ENCODE assay signal across 8 cellular contexts in genomic region chr6:41786451-41787218, GRCh38. TPM values are rescaled to one million over a fixed set of nuclear protein-coding genes. Genes with fewer than 3 reads are reported as not detected.
DNase-seq lines count a peak whose midpoint lies in the region; ATAC-seq, FAIRE-seq and TF ChIP-seq lines count a peak whose summit lies in the region.

No MANE protein-coding gene starts in this region.

- H3K36me3 ChIP-seq in MG63, result peaks cover 27% of the 10 kb centered on the region
- H3K36me3 ChIP-seq in pancreas, result peaks cover 0 to 9% (median 3%) of the 10 kb centered on the region in 3 donors
- H3K36me3 ChIP-seq in thyroid gland, result peaks cover 6 to 12% of the 10 kb centered on the region in 2 donors

- intact Hi-C loops in Right ventricle myocardium inferior (cut with DNase I) (loop anchor here (1.0 to 10.0 kb wide), 6 partner anchors 52 to 1098 kb away; partner anchors contain the start of genes BYSL, MED20, MRPS10 and TFEB), pancreas (cut with DNase I) (loop anchor here in 2 of 3 donors (10.0 kb wide), 2 partner anchors 148 to 258 kb away; no protein-coding TSS in a partner anchor), thyroid gland (cut with DNase I) (loop anchor here (5.0 to 10.0 kb wide), 3 partner anchors 136 to 428 kb away; partner anchors contain the start of genes BYSL, MED20 and MRPS10)

- DNase-seq in GDM1 (lab: John Stamatoyannopoulos, UW), result peak; percentile 67
- DNase-seq in H54 (ENCODE audit: insufficient read length, low spot score), result peak; percentile 80
- peak; percentile 77 for DNase-seq in MG63
- DNase-seq in SKM-1 treated with dmso at 0.1 percent for 144 hours (lab: John Stamatoyannopoulos, UW; ENCODE audit: unreplicated experiment), result peak; percentile 68
- peak; percentile 92 for DNase-seq in activated naive CD8-positive, alpha-beta T cell treated with anti-CD3 and anti-CD28 coated beads for 36 hours
- peak; percentile 94 for DNase-seq in Right ventricle myocardium inferior (ENCODE audit: missing footprints)
- peak; percentile 82 to 98 (median 90) for DNase-seq in pancreas
- DNase-seq in thyroid gland, result peak; percentile 87 to 90

- peak overlapping the region; percentile 97 for H3K4me3 Mint-ChIP-seq in activated naive CD8-positive, alpha-beta T cell treated with anti-CD3 and anti-CD28 coated beads for 36 hours

- H3K27ac Mint-ChIP-seq in activated naive CD8-positive, alpha-beta T cell treated with anti-CD3 and anti-CD28 coated beads for 36 hours, result peak overlapping the region; percentile 99

- H3K36me3 Mint-ChIP-seq in activated naive CD8-positive, alpha-beta T cell treated with anti-CD3 and anti-CD28 coated beads for 36 hours, result peaks cover 20% of the 10 kb centered on the region

- TF ChIP-seq POLR2A in H54 (IDR thresholded peaks at IDR 0.05; ENCODE audit: low read depth, low read length) (peak; percentile 42), thyroid gland (IDR thresholded peaks at IDR 0.05) (peak in 1 of 2 donors; percentile 71)

- no peaks in the 10 kb centered on the region for H3K9me3 Mint-ChIP-seq in activated naive CD8-positive, alpha-beta T cell treated with anti-CD3 and anti-CD28 coated beads for 36 hours

- FAIRE-seq in H54 (lab: Jason Lieb, UNC) (no peak), pancreas (lab: Jason Lieb, UNC) (no peak)

- TF ChIP-seq CTCF in pancreas (IDR thresholded peaks at IDR 0.05) (peak; percentile 80 to 88 (median 84)), thyroid gland (IDR thresholded peaks at IDR 0.05) (peak in 5 of 6 experiments; percentile 83 to 96 (median 91))

- H3K27me3 Mint-ChIP-seq in activated naive CD8-positive, alpha-beta T cell treated with anti-CD3 and anti-CD28 coated beads for 36 hours, result peaks cover 3% of the 10 kb centered on the region

- H3K27me3 ChIP-seq in MG63 (no peaks in the 10 kb centered on the region), pancreas (no peaks in the 10 kb centered on the region), thyroid gland (no peaks in the 10 kb centered on the region)

- peak; percentile 93 for ATAC-seq in Right ventricle myocardium inferior
- peak; percentile 87 to 92 (median 89) for ATAC-seq in pancreas

- H3K9me3 ChIP-seq in MG63 (no peaks in the 10 kb centered on the region), pancreas (no peaks in the 10 kb centered on the region), thyroid gland (no peaks in the 10 kb centered on the region)

- peaks cover 21% of the 10 kb centered on the region for H3K4me1 Mint-ChIP-seq in activated naive CD8-positive, alpha-beta T cell treated with anti-CD3 and anti-CD28 coated beads for 36 hours

- peak overlapping the region; percentile 96 for H3K4me3 ChIP-seq in MG63
- peak overlapping the region; percentile 61 to 93 (median 82) for H3K4me3 ChIP-seq in pancreas
- peak overlapping the region; percentile 72 to 93 (median 80) for H3K4me3 ChIP-seq in thyroid gland (replicated peaks in 1 of 3)

- 1% methylated on average over 44 to 58 of the region's 58 CpGs for WGBS in pancreas, 2 donors
- 1 to 9% methylated on average over 14 to 20 of the region's 58 CpGs for WGBS in thyroid gland, 2 donors

- H3K27ac ChIP-seq in pancreas (peak overlapping the region; percentile 86 to 93 (median 92)), thyroid gland (peak overlapping the region; percentile 73 to 90 (median 87))

- H3K4me1 ChIP-seq in pancreas, result peaks cover 9 to 18% (median 13%) of the 10 kb centered on the region in 3 donors
- peaks cover 12 to 25% of the 10 kb centered on the region in 2 donors for H3K4me1 ChIP-seq in thyroid gland

RNA-seq across cellular contexts. Expression of gene TOMM6, which starts 0.9 kb away (rescaled TPM):
- 125 and 201 TPM in 2 replicates for total RNA-seq in MG63 (2014; rRNA removed; shearing (Covaris generic); ENCODE audit: low replicate concordance)
- 100 to 1,000 TPM; 423 to 429 TPM for total RNA-seq in activated naive CD8-positive, alpha-beta T cell treated with anti-CD3 and anti-CD28 coated beads for 36 hours
- total RNA-seq in Right ventricle myocardium inferior, result 226 TPM
- 10 to 100 TPM; 48.6 to 86.2 (median 66.8) TPM for total RNA-seq in pancreas
- 100 to 1,000 TPM; 123 to 196 TPM for polyA plus RNA-seq in pancreas
- 100 to 1,000 TPM in 3 of 4 donors, 10 to 100 TPM in 1; 96.3 to 134 (median 124) TPM for total RNA-seq in thyroid gland

RNA-seq across cellular contexts. Expression of gene PRICKLE4, which starts 6.1 kb away (rescaled TPM):
- total RNA-seq in MG63 (2014; rRNA removed; shearing (Covaris generic); ENCODE audit: low replicate concordance), result not detected in 2 replicates
- total RNA-seq in activated naive CD8-positive, alpha-beta T cell treated with anti-CD3 and anti-CD28 coated beads for 36 hours, result not detected
- total RNA-seq in Right ventricle myocardium inferior (3.3 TPM), pancreas (1 to 10 TPM in 4 of 6 donors, under 1 TPM in 2; 0.88 to 5.7 (median 1.3) TPM), thyroid gland (10 to 100 TPM in 3 of 4 donors, 1 to 10 TPM in 1; 4.0 to 15.6 (median 12.7) TPM)
- polyA plus RNA-seq in pancreas, result 1 to 10 TPM; 2.6 to 2.7 TPM

RNA-seq across cellular contexts. Expression of gene FRS3, which starts 6.9 kb away (rescaled TPM):
- total RNA-seq in MG63 (2014; rRNA removed; shearing (Covaris generic); ENCODE audit: low replicate concordance), result 0.49 TPM in 1 of 2 replicates, not detected in the other
- 1 to 10 TPM; 3.1 to 5.2 TPM for total RNA-seq in activated naive CD8-positive, alpha-beta T cell treated with anti-CD3 and anti-CD28 coated beads for 36 hours
- total RNA-seq in Right ventricle myocardium inferior, result 5.1 TPM
- total RNA-seq in pancreas, result 1 to 10 TPM; 2.1 to 5.2 (median 2.7) TPM
- 1 to 10 TPM; 6.6 to 7.8 TPM for polyA plus RNA-seq in pancreas
- 1 to 10 TPM; 4.0 to 6.7 (median 5.8) TPM for total RNA-seq in thyroid gland

RNA-seq across cellular contexts. Expression of gene PGC, which starts 39.4 kb away (rescaled TPM):
- total RNA-seq in MG63 (2014; rRNA removed; shearing (Covaris generic); ENCODE audit: low replicate concordance), result not detected in 2 replicates
- total RNA-seq in activated naive CD8-positive, alpha-beta T cell treated with anti-CD3 and anti-CD28 coated beads for 36 hours, result not detected
- total RNA-seq in Right ventricle myocardium inferior, result not detected
- total RNA-seq in pancreas, result 10 to 100 TPM in 1 of 6 donors, 1 to 10 TPM in 5; 1.0 to 24.4 (median 3.2) TPM
- polyA plus RNA-seq in pancreas, result 10 to 100 TPM in 1 of 2 donors, 1 to 10 TPM in 1; 1.5 to 33.6 TPM
- total RNA-seq in thyroid gland, result not detected

RNA-seq across cellular contexts. Expression of gene TFEB, which starts 51.2 kb away (rescaled TPM):
- total RNA-seq in MG63 (2014; rRNA removed; shearing (Covaris generic); ENCODE audit: low replicate concordance), result 4.4 and 5.2 TPM in 2 replicates
- 10 to 100 TPM in 1 of 2 experiments, 1 to 10 TPM in 1; 9.3 to 11.5 TPM for total RNA-seq in activated naive CD8-positive, alpha-beta T cell treated with anti-CD3 and anti-CD28 coated beads for 36 hours
- total RNA-seq in Right ventricle myocardium inferior, result 39.5 TPM
- total RNA-seq in pancreas, result 10 to 100 TPM in 3 of 6 donors, 1 to 10 TPM in 3; 6.5 to 16.2 (median 10.1) TPM
- polyA plus RNA-seq in pancreas, result 10 to 100 TPM; 27.4 to 49.4 TPM
- total RNA-seq in thyroid gland, result 10 to 100 TPM; 23.0 to 39.0 (median 34.9) TPM

Comparison
In these comparisons a context has a peak if more than half of its experiments do, and no peak if none do; other contexts are left out.
1. Peak in every context shown above with its lines: DNase-seq, ATAC-seq, H3K4me3 ChIP-seq and H3K27ac ChIP-seq.